34 cellular contexts compared by ENCODE assay signal in the genomic region with DNA sequence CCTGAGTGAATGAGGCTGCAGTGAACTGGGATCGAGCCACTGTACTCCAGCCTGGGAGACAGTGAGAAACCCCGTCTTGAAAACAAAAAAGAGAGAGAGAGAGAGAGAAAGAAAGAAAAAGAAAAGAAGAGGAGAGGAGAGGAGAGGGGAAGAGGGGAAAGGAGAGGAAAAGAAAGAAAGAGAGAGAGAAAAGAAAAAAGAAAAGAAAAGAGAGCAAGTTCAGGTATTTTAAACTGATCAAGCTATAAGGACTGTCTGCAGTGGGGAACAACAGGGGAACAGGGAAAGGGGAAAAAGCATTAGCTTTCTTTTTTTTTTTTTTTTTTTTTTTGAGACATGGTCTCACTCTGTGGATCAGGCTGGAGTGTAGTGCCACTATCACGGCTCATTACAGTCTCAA. TPM values are rescaled to one million over a fixed set of nuclear protein-coding genes. Genes with fewer than 3 reads are reported as not detected.
"Had no signal": no experiment of that assay in that cellular context is flagged by ENCODE, and none has a peak within 500 bp of the region (broad histone marks: within the 10 kb centered on the region; RNA-seq: fewer than 3 reads in every experiment).

No MANE protein-coding gene starts in this region.

- H2AFZ ChIP-seq: parathyroid adenoma had no signal

- H3K27ac Mint-ChIP-seq: naive thymus-derived CD8-positive, alpha-beta T cell; progenitor cell of endocrine pancreas had no signal

- H3K36me3 ChIP-seq: gastrocnemius medialis, lower lobe of right lung, neutrophil, right atrium auricular region, stomach, thyroid gland, vagina had no signal

- ATAC-seq: esophagus mucosa; gastrocnemius medialis; left ventricle myocardium superior; lower lobe of right lung; naive thymus-derived CD8-positive, alpha-beta T cell; sciatic nerve had no signal

- H3K27me3 ChIP-seq: gastrocnemius medialis, neutrophil, right atrium auricular region, thyroid gland, vagina had no signal

- DNase-seq: cortex of kidney; foreskin fibroblast; gastrocnemius medialis; head of caudate nucleus; left ventricle myocardium superior; lower lobe of right lung; naive thymus-derived CD8-positive, alpha-beta T cell; stimulated activated CD4-positive, alpha-beta T cell treated with anti-CD3 and anti-CD28 coated beads, Interleukin-12 subunit alpha, Interleukin-12 subunit beta, amount 100 ng/mL, for 4 hours; stimulated activated CD4-positive, alpha-beta T cell treated with anti-CD3 and anti-CD28 coated beads, Interleukin-1b, Interleukin-23, amount 100 ng/mL, for 48 hours; stimulated activated CD4-positive, alpha-beta T cell treated with anti-CD3 and anti-CD28 coated beads, Interleukin-4, amount 100 ng/mL, for 1 hour; stimulated activated CD8-positive, alpha-beta memory T cell treated with anti-CD3 and anti-CD28 coated beads, Interleukin-4, amount 100 ng/mL, for 48 hours; stimulated activated naive CD4-positive, alpha-beta T cell treated with Interleukin-2 at 50 U/mL for 16 hours; stomach; thyroid gland; trophoblast cell had no signal

- H3K9ac ChIP-seq: parathyroid adenoma had no signal

- H3K36me3 Mint-ChIP-seq: naive thymus-derived CD8-positive, alpha-beta T cell had no signal

- H3K27ac ChIP-seq: epithelial cell of prostate, gastrocnemius medialis, lower lobe of right lung, neutrophil, parathyroid adenoma, right atrium auricular region, stomach, thyroid gland, vagina had no signal

- H3K4me2 ChIP-seq: smooth muscle cell had no signal

- H3K4me3 Mint-ChIP-seq: naive thymus-derived CD8-positive, alpha-beta T cell had no signal

- H3K4me1 ChIP-seq: gastrocnemius medialis, lower lobe of right lung, parathyroid adenoma, right atrium auricular region, stomach, thyroid gland, vagina had no signal

- H3K79me2 ChIP-seq: parathyroid adenoma had no signal

- H3K9me3 Mint-ChIP-seq: naive thymus-derived CD8-positive, alpha-beta T cell had no signal

- H3K4me3 ChIP-seq: gastrocnemius medialis, lower lobe of right lung, right atrium auricular region, smooth muscle cell, stomach, thyroid gland, vagina had no signal

- H3K9me3 ChIP-seq: gastrocnemius medialis, lower lobe of right lung, neutrophil, right atrium auricular region, stomach, thyroid gland, vagina had no signal

- H3K27me3 Mint-ChIP-seq: progenitor cell of endocrine pancreas had no signal

RNA-seq across cellular contexts. Expression of a gene that starts 2.5 kb away (rescaled TPM):
- total RNA-seq: dermis microvascular lymphatic vessel endothelial cell; esophagus mucosa; gastrocnemius medialis; glomerular endothelial cell; lower lobe of right lung; mesenteric fat pad; myocyte; naive thymus-derived CD8-positive, alpha-beta T cell; omental fat pad; sciatic nerve; stomach; subcutaneous adipose tissue; temporal lobe; thyroid gland; ureter; vagina had no signal
- polyA plus RNA-seq: keratinocyte; naive thymus-derived CD8-positive, alpha-beta T cell; neural cell; stomach had no signal
